In genomic region chr17:78421534-78422266, GRCh38 we compare ENCODE assay signal across 8 cellular contexts. TPM values are rescaled to one million over a fixed set of nuclear protein-coding genes. Genes with fewer than 3 reads are reported as not detected.
DNase-seq lines count a peak whose midpoint lies in the region; ATAC-seq, FAIRE-seq and TF ChIP-seq lines count a peak whose summit lies in the region.

No MANE protein-coding gene starts in this region.

- H3K27ac ChIP-seq in colonic mucosa (no peak overlapping the region), HepG2 (ENCODE audit: extremely low read length, insufficient read depth, low read length) (peak overlapping the region; percentile 56)

- H3K4me3 ChIP-seq in colonic mucosa (no peak overlapping the region), HepG2 (replicated peaks in 1 of 3; ENCODE audit: insufficient read depth in 1 of 3, low read depth in 2 of 3, low read length in 3 of 3) (peak overlapping the region in 1 of 3 experiments; percentile 50; a peak in 1 of 6 replicates)

- in situ Hi-C loops in HepG2 (cut with HindIII; ENCODE audit: extremely low pct_ligation_motif_present, low pct_unique_long_range_greater_than_20kb), result loop anchor here (5.0 kb wide), 2 partner anchors 59 to 129 kb away; partner anchors contain the start of gene SOCS3

- H3K36me3 Mint-ChIP-seq in activated CD4-positive, alpha-beta T cell treated with anti-CD3 and anti-CD28 coated beads, Interleukin-2, amount 10 ng/mL, durations not matched to agents 7 days and 5 days (ENCODE audit: low read depth), result peaks cover 43% of the 10 kb centered on the region

- H3K36me3 ChIP-seq in colonic mucosa (peaks cover 4% of the 10 kb centered on the region), HepG2 (replicated peaks in 1 of 2; ENCODE audit: control insufficient read depth in 1 of 2, insufficient read depth in 2 of 2, low read length in 2 of 2) (peaks cover 31 to 56% of the 10 kb centered on the region in 2 experiments)

- H3K9ac ChIP-seq in colonic mucosa (ENCODE audit: low read depth in 2 of 2, low read length in 2 of 2) (no peak overlapping the region), HepG2 (ENCODE audit: insufficient read depth, low read depth, low read length) (no peak overlapping the region)

- intact Hi-C loops in colonic mucosa (cut with DNase I), result loop anchor here (2.0 to 5.0 kb wide), 2 partner anchors 61 to 129 kb away; partner anchors contain the start of gene SOCS3
- intact Hi-C loops in HepG2 (cut with micrococcal nuclease; ENCODE audit: unreplicated experiment), result loop anchor here (1.0 to 5.0 kb wide), 5 partner anchors 22 to 169 kb away; partner anchors contain the start of genes PGS1 and SOCS3

- TF ChIP-seq EP300 in HepG2 (IDR thresholded peaks at IDR 0.05; ENCODE audit: low read depth in 2 of 2, low read length in 2 of 2) (peak; percentile 98), HepG2 (CRISPR knock-in tag; IDR thresholded peaks at IDR 0.05; ENCODE audit: borderline replicate concordance) (peak; percentile 98)

- DNase-seq in A172 (ENCODE audit: low spot score) (peak; percentile 78), GM12892 (ENCODE audit: insufficient read length) (peak; percentile 88), NCI-H345 (lab: John Stamatoyannopoulos, UW) (peak; percentile 62), colonic mucosa (peak; percentile 85), HepG2 (ENCODE audit: low spot score) (peak; percentile 100)
- DNase-seq in activated CD4-positive, alpha-beta T cell treated with anti-CD3 and anti-CD28 coated beads, Interleukin-2, amount 10 ng/mL, durations not matched to agents 7 days and 5 days, result peak; percentile 75
- DNase-seq in stimulated activated CD4-positive, alpha-beta T cell treated with anti-CD3 and anti-CD28 coated beads, TNF-alpha, amount 100 ng/mL, for 24 hours (ENCODE audit: low read depth in 3 of 3), result peak; percentile 48 to 75 (median 52)

- TF ChIP-seq POLR2A in GM12892 (IDR thresholded peaks at IDR 0.05; ENCODE audit: low read depth, low read length) (no peak), HepG2 (IDR thresholded peaks at IDR 0.05; ENCODE audit: insufficient read depth in 1 of 2, low read depth in 2 of 2, low read length in 2 of 2) (peak in 1 of 2 experiments; percentile 28; a peak in 1 of 4 replicates)

- no peaks in the 10 kb centered on the region for H3K27me3 Mint-ChIP-seq in activated CD4-positive, alpha-beta T cell treated with anti-CD3 and anti-CD28 coated beads, Interleukin-2, amount 10 ng/mL, durations not matched to agents 7 days and 5 days

- CTCF ChIA-PET in activated CD4-positive, alpha-beta T cell treated with anti-CD3 and anti-CD28 coated beads, Interleukin-2, amount 10 ng/mL, durations not matched to agents 7 days and 5 days (lab: Charles Lee), result interaction anchor here (0.6 to 4.4 kb wide), 23 partner anchors 12 to 802 kb away, joined by 3 to 26 read pairs (median 4); partner anchors contain the start of gene PGS1
- CTCF ChIA-PET in HepG2 (lab: Yijun Ruan, JAX; ENCODE audit: low intra/inter-chr PET ratio, low total read pairs), result interaction anchor here (0.8 to 2.7 kb wide), 6 partner anchors 9 to 171 kb away, joined by 5 to 59 read pairs (median 10); partner anchors contain the start of gene SOCS3

- POLR2A ChIA-PET in activated CD4-positive, alpha-beta T cell treated with anti-CD3 and anti-CD28 coated beads, Interleukin-2, amount 10 ng/mL, durations not matched to agents 7 days and 5 days (lab: Charles Lee), result interaction anchor here (0.6 kb wide), 1 partner anchor 134 kb away, joined by 3 read pairs; no protein-coding TSS in a partner anchor
- POLR2A ChIA-PET in HepG2 (lab: Yijun Ruan, JAX), result interaction anchor here (0.5 to 2.2 kb wide), 26 partner anchors 11 to 464 kb away, joined by 3 to 40 read pairs (median 4); partner anchors contain the start of genes AFMID, PGS1, SOCS3 and TK1

- TF ChIP-seq RAD21 in HepG2 (CRISPR knock-in tag; IDR thresholded peaks at IDR 0.05), result peak; percentile 97

- no peaks in the 10 kb centered on the region for H3K9me3 Mint-ChIP-seq in activated CD4-positive, alpha-beta T cell treated with anti-CD3 and anti-CD28 coated beads, Interleukin-2, amount 10 ng/mL, durations not matched to agents 7 days and 5 days

- TF ChIP-seq CTCF in colonic mucosa (IDR thresholded peaks at IDR 0.05) (peak; percentile 99), HepG2 (CRISPR knock-in tag; IDR thresholded peaks at IDR 0.05) (peak; percentile 97)

- peaks cover 5% of the 10 kb centered on the region for H3K4me1 ChIP-seq in colonic mucosa
- peaks cover 29% of the 10 kb centered on the region for H3K4me1 ChIP-seq in HepG2 (ENCODE audit: insufficient read depth, low read length)

- H4K20me1 ChIP-seq in HepG2 (ENCODE audit: insufficient read depth, low read length), result peaks cover 26% of the 10 kb centered on the region

- BruUV-seq in HepG2 (replicated peaks; lab: Mats Ljungman, UMichigan), result no TSS peak

- H3K27me3 ChIP-seq in colonic mucosa (no peaks in the 10 kb centered on the region), HepG2 (ENCODE audit: control insufficient read depth in 1 of 2, insufficient read depth in 2 of 2, low read length in 2 of 2) (no peaks in the 10 kb centered on the region)

- H2AFZ ChIP-seq in HepG2 (ENCODE audit: low read length), result no peak overlapping the region

- FAIRE-seq in GM12892 (lab: Jason Lieb, UNC) (peak; percentile 65), HepG2 (lab: Jason Lieb, UNC) (peak; percentile 100)

- peak overlapping the region; percentile 55 for H3K27ac Mint-ChIP-seq in activated CD4-positive, alpha-beta T cell treated with anti-CD3 and anti-CD28 coated beads, Interleukin-2, amount 10 ng/mL, durations not matched to agents 7 days and 5 days

- ATAC-seq in HepG2 (peak; percentile 96), GM21360 (IDR thresholded peaks at IDR 0.05; ENCODE audit: unreplicated experiment) (no peak)

- peak overlapping the region; percentile 64 for H3K4me2 ChIP-seq in HepG2 (ENCODE audit: low read depth, low read length)

- no peaks in the 10 kb centered on the region for H3K9me3 ChIP-seq in colonic mucosa
- no peaks in the 10 kb centered on the region for H3K9me3 ChIP-seq in HepG2 (ENCODE audit: low read length)

- WGBS in HepG2 (ENCODE audit: low lambda C conversion rate), result 12% methylated on average over 16 of the region's 24 CpGs

- peaks cover 41% of the 10 kb centered on the region for H3K4me1 Mint-ChIP-seq in activated CD4-positive, alpha-beta T cell treated with anti-CD3 and anti-CD28 coated beads, Interleukin-2, amount 10 ng/mL, durations not matched to agents 7 days and 5 days

- H3K4me3 Mint-ChIP-seq in activated CD4-positive, alpha-beta T cell treated with anti-CD3 and anti-CD28 coated beads, Interleukin-2, amount 10 ng/mL, durations not matched to agents 7 days and 5 days, result no peak overlapping the region

- no peaks in the 10 kb centered on the region for H3K79me2 ChIP-seq in HepG2 (ENCODE audit: insufficient read depth, low read length)

TF ChIP-seq in HepG2, 621 proteins besides CTCF, POLR2A, EP300 and RAD21 (continues in another document):
- TF ChIP-seq ZNF33B (CRISPR knock-in tag; IDR thresholded peaks at IDR 0.05), result peak; percentile 68; the same call in 1 of the 2 replicates
- peak; percentile 59; the same call in 1 of the 2 replicates for TF ChIP-seq SP140L (CRISPR knock-in tag; IDR thresholded peaks at IDR 0.05; ENCODE audit: borderline replicate concordance)
- TF ChIP-seq MXI1 (IDR thresholded peaks at IDR 0.05; ENCODE audit: borderline replicate concordance, low read depth, low read length), result peak; percentile 35; the same call in 1 of the 3 replicates
- peak; percentile 92 for TF ChIP-seq ESRRA (CRISPR knock-in tag; IDR thresholded peaks at IDR 0.05; ENCODE audit: low read depth)

RNA-seq across cellular contexts. Expression of gene PGS1, which starts 43.3 kb away (rescaled TPM):
- 25.6 and 40.1 TPM in 2 replicates for total RNA-seq in A172 (2014; rRNA removed; shearing (Covaris generic))
- 16.9 TPM for polyA plus RNA-seq in GM12892 (2012; ENCODE audit: missing spikeins)
- 10 to 100 TPM; 71.1 to 78.3 TPM for total RNA-seq in activated CD4-positive, alpha-beta T cell treated with anti-CD3 and anti-CD28 coated beads, Interleukin-2, amount 10 ng/mL, durations not matched to agents 7 days and 5 days
- total RNA-seq in colonic mucosa (10 to 100 TPM; 33.3 to 40.2 TPM), HepG2 (2016; rRNA removed; fragmentation: Illumina TruSeq; extraction: Trizol) (18.8 and 25.9 TPM in 2 replicates)
- 10.8 and 10.9 TPM in 2 replicates for total RNA-seq in HepG2 (2016; cell fraction: cytosol; rRNA removed; fragmentation: Illumina TruSeq; extraction: Trizol; ENCODE audit: low read depth)
- total RNA-seq in HepG2 (2016; cell fraction: insoluble cytoplasmic fraction; rRNA removed; fragmentation: Illumina TruSeq; extraction: Trizol), result 14.8 and 27.5 TPM in 2 replicates
- total RNA-seq in HepG2 (2016; cell fraction: membrane; rRNA removed; fragmentation: Illumina TruSeq; extraction: Trizol), result 11.3 and 11.9 TPM in 2 replicates
- total RNA-seq in HepG2 (2016; cell fraction: nucleus; rRNA removed; fragmentation: Illumina TruSeq; extraction: Trizol), result 27.4 and 30.7 TPM in 2 replicates
- 31.5 and 42.3 TPM in 2 replicates for polyA plus RNA-seq in HepG2 (2011; rRNA removed)
- polyA plus RNA-seq in HepG2 (2011; cell fraction: cytosol; rRNA removed), result 30.6 and 33.0 TPM in 2 replicates
- 151 and 153 TPM in 2 replicates for polyA plus RNA-seq in HepG2 (2011; cell fraction: nucleus; rRNA removed)
- 18.3 and 27.7 TPM in 2 replicates for polyA plus RNA-seq in HepG2 (2012)
- 2.9 and 3.9 TPM in 2 replicates for polyA plus RNA-seq in HepG2 (2016; cell fraction: cytosol; fragmentation: Illumina TruSeq; extraction: Trizol; ENCODE audit: low read depth)
- polyA plus RNA-seq in HepG2 (2016; cell fraction: insoluble cytoplasmic fraction; fragmentation: Illumina TruSeq; extraction: Trizol; ENCODE audit: low read depth), result 12.8 and 16.5 TPM in 2 replicates
- polyA plus RNA-seq in HepG2 (2016; cell fraction: membrane; fragmentation: Illumina TruSeq; extraction: Trizol; ENCODE audit: low read depth), result 6.1 and 6.7 TPM in 2 replicates
- 50.4 and 56.8 TPM in 2 replicates for polyA plus RNA-seq in HepG2 (2016; cell fraction: nucleus; fragmentation: Illumina TruSeq; extraction: Trizol; ENCODE audit: insufficient read depth, low read depth)
- 49.2 and 54.3 TPM in 2 replicates for polyA minus RNA-seq in HepG2 (2011; rRNA and poly(A)+ RNA removed; ENCODE audit: low replicate concordance)
- polyA minus RNA-seq in HepG2 (2011; cell fraction: cytosol; rRNA and poly(A)+ RNA removed), result 13.6 and 15.2 TPM in 2 replicates
- 58.3 and 63.7 TPM in 2 replicates for polyA minus RNA-seq in HepG2 (2011; cell fraction: nucleus; rRNA and poly(A)+ RNA removed)
